In the genomic region with DNA sequence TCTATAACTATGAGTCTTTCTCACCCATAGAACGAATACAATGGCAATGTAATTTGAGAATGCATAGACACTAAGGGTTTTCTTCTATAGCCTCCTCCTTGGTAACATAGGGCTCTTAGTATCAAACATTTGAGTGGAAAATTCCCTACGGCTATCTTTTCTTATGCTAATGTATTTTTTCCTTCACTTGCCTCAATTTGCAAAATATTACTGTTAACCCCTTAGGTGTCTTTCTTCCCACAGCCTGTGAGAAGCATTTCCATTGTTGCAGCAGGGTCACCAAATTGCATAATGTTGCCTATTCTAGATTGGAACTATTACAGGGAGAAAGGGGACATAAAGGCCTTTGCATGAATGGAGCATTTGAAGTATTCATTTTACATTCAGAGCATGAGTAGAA, we compare ENCODE assay signal across 2 cellular contexts.
A peak's percentile ranks its signal among the peaks of the same experiment; 100 is the strongest.
TF ChIP-seq lines count a peak whose summit lies in the region.

No MANE protein-coding gene starts in this region.

TF ChIP-seq in GM23338, 12 proteins besides CTCF, POLR2A, EP300 and RAD21 (continued from another document):
- TF ChIP-seq ZNF462 (CRISPR knock-in tag; IDR thresholded peaks at IDR 0.05) (no peak), ZNF331 (CRISPR knock-in tag; IDR thresholded peaks at IDR 0.05; ENCODE audit: low read depth) (no peak), STAT1 (IDR thresholded peaks at IDR 0.05; ENCODE audit: unreplicated experiment) (no peak), CREB1 (CRISPR knock-in tag; IDR thresholded peaks at IDR 0.05; ENCODE audit: low read depth) (no peak), ZNF114 (CRISPR knock-in tag; IDR thresholded peaks at IDR 0.05) (no peak), REST (IDR thresholded peaks at IDR 0.05; ENCODE audit: unreplicated experiment) (no peak), POLR2AphosphoS5 (IDR thresholded peaks at IDR 0.05; ENCODE audit: low read depth) (no peak), ETS1 (IDR thresholded peaks at IDR 0.05) (no peak), NANOG (IDR thresholded peaks at IDR 0.05; ENCODE audit: borderline replicate concordance) (no peak)

TF ChIP-seq in neural cell, 6 proteins besides CTCF, POLR2A, EP300 and RAD21 (continued from another document):
- TF ChIP-seq REST (IDR thresholded peaks at IDR 0.05; ENCODE audit: borderline replicate concordance) (peak; percentile 50), EZH2 (IDR thresholded peaks at IDR 0.05; ENCODE audit: borderline replicate concordance, insufficient read depth, low read length, poor library complexity, severe bottlenecking) (no peak), SMC3 (conservative IDR thresholded peaks at IDR 0.05; ENCODE audit: poor library complexity) (peak; percentile 51), MXI1 (conservative IDR thresholded peaks at IDR 0.05; ENCODE audit: poor library complexity, severe bottlenecking) (no peak)
TF ChIP-seq in neural cell: peak in this region for 3.
